8 cellular contexts compared by ENCODE assay signal in genomic region chr1:244451539-244451950, GRCh38. TPM values are rescaled to one million over a fixed set of nuclear protein-coding genes. Genes with fewer than 3 reads are reported as not detected.
DNase-seq lines count a peak whose midpoint lies in the region; ATAC-seq and TF ChIP-seq lines count a peak whose summit lies in the region.

TSS of gene ADSS2 (minus strand) at chr1:244451909. CDS start at chr1:244451817, 92 bp downstream.

- H3K9ac ChIP-seq in OCI-LY1 (ENCODE audit: low read length) (peak within 1 kb of the TSS; percentile 98), neuronal stem cell (ENCODE audit: low read depth, low read length, poor library complexity) (peak within 1 kb of the TSS; percentile 99)

- peak within 1 kb of the TSS; percentile 91 for H2AK5ac ChIP-seq in neuronal stem cell (ENCODE audit: low read depth, low read length)

- H3K79me2 ChIP-seq in OCI-LY1 (ENCODE audit: insufficient read depth, low read length): peaks cover 48% of the 10 kb centered on the region

- peak within 1 kb of the TSS; percentile 95 for H2BK15ac ChIP-seq in neuronal stem cell (ENCODE audit: low read length)

- no peaks in the 10 kb centered on the region for H3K9me2 ChIP-seq in OCI-LY1 (ENCODE audit: low read depth, low read length)

- TF ChIP-seq POLR2A in GM18526 (IDR thresholded peaks at IDR 0.05; ENCODE audit: extremely low read depth, insufficient read length): peak; percentile 94

- peaks cover 3% of the 10 kb centered on the region for H3K79me1 ChIP-seq in neuronal stem cell (ENCODE audit: low read depth, low read length)

- DNase-seq in neuronal stem cell (ENCODE audit: low spot score) (no peak), NCI-H774 (lab: John Stamatoyannopoulos, UW) (no peak), SIG-M5 treated with dmso at 0.1 percent for 504 hours (lab: John Stamatoyannopoulos, UW; ENCODE audit: unreplicated experiment) (no peak), activated gamma-delta T cell treated with Interleukin-2 at 50 U/mL for 16 hours (no peak)

- H3K14ac ChIP-seq in neuronal stem cell (ENCODE audit: low read length): peak within 1 kb of the TSS; percentile 90

- in situ Hi-C loops in endometrial microvascular endothelial cells (cut with HindIII; ENCODE audit: inconsistent ontology term, low pct_unique_long_range_greater_than_20kb, low sequenced_read_pairs): no loop called here

- peak within 1 kb of the TSS; percentile 77 for H3K27ac ChIP-seq in OCI-LY1 (ENCODE audit: low read depth, low read length, poor library complexity, severe bottlenecking)
- peak within 1 kb of the TSS; percentile 97 for H3K27ac ChIP-seq in neuronal stem cell (replicated peaks; ENCODE audit: low read length)

- peak within 1 kb of the TSS; percentile 85 for H2BK12ac ChIP-seq in neuronal stem cell (ENCODE audit: low read length)

- peak within 1 kb of the TSS; percentile 98 for H3K4me3 ChIP-seq in OCI-LY1 (ENCODE audit: low read depth, low read length, poor library complexity, severe bottlenecking)
- H3K4me3 ChIP-seq in neuronal stem cell (ENCODE audit: low read length in 2 of 2): peak within 1 kb of the TSS; percentile 96 to 98

- H4K91ac ChIP-seq in neuronal stem cell (ENCODE audit: low read depth, low read length, poor library complexity): no peak within 1 kb of the TSS

- peak within 1 kb of the TSS; percentile 85 for H2BK120ac ChIP-seq in neuronal stem cell (ENCODE audit: low read depth, low read length)

- H4K8ac ChIP-seq in neuronal stem cell (ENCODE audit: low read depth, low read length): no peak within 1 kb of the TSS

- WGBS in neuronal stem cell (ENCODE audit: extremely low coverage in 2 of 2, insufficient read length in 2 of 2, insufficient replicate concordance in 1 of 2), 2 donors: no CpG with 5 or more reads among the region's 45 CpGs

- H4K20me1 ChIP-seq in OCI-LY1 (ENCODE audit: insufficient read depth, low read length): no peaks in the 10 kb centered on the region

- no peaks in the 10 kb centered on the region for H3K9me3 ChIP-seq in OCI-LY1 (ENCODE audit: low read length)
- H3K9me3 ChIP-seq in neuronal stem cell (replicated peaks in 1 of 2; ENCODE audit: control insufficient read depth in 2 of 2, insufficient read depth in 1 of 2, low read depth in 1 of 2, low read length in 2 of 2): peaks cover 0 to 9% of the 10 kb centered on the region in 2 donors

- H3F3A ChIP-seq in OCI-LY1 (ENCODE audit: insufficient read depth, low read length): no peaks in the 10 kb centered on the region

- H3K4me1 ChIP-seq in OCI-LY1 (ENCODE audit: insufficient read depth, low read length, severe bottlenecking) (peaks cover 46% of the 10 kb centered on the region), neuronal stem cell (ENCODE audit: control insufficient read depth in 2 of 2, insufficient read depth in 1 of 2, low read depth in 1 of 2, low read length in 2 of 2) (peaks cover 8 to 12% of the 10 kb centered on the region in 2 donors)

- peak within 1 kb of the TSS; percentile 93 for H2BK5ac ChIP-seq in neuronal stem cell (ENCODE audit: low read length)

- H3K36me3 ChIP-seq in OCI-LY1 (ENCODE audit: insufficient read depth, low read length): peaks cover 36% of the 10 kb centered on the region
- peaks cover 0 to 6% of the 10 kb centered on the region in 2 donors for H3K36me3 ChIP-seq in neuronal stem cell (replicated peaks in 1 of 2; ENCODE audit: control insufficient read depth in 2 of 2, insufficient read depth in 2 of 2, low read length in 2 of 2)

- H3K4ac ChIP-seq in neuronal stem cell (ENCODE audit: low read length): peak within 1 kb of the TSS; percentile 80

- no peak for ATAC-seq in HG02798 (IDR thresholded peaks at IDR 0.05; ENCODE audit: poor library complexity, unreplicated experiment)

- peak within 1 kb of the TSS; percentile 99 for H3K18ac ChIP-seq in neuronal stem cell (ENCODE audit: low read length)

- peak within 1 kb of the TSS; percentile 98 for H3K23ac ChIP-seq in neuronal stem cell (ENCODE audit: low read depth, low read length, poor library complexity)

- H3K4me2 ChIP-seq in OCI-LY1 (ENCODE audit: low read length) (peak within 1 kb of the TSS; percentile 90), neuronal stem cell (ENCODE audit: insufficient read depth, low read length, poor library complexity, severe bottlenecking) (peak within 1 kb of the TSS; percentile 85)

- peak within 1 kb of the TSS; percentile 24; the same call in 1 of the 2 replicates for H2AFZ ChIP-seq in OCI-LY1 (ENCODE audit: low read length)
- H2AFZ ChIP-seq in neuronal stem cell (ENCODE audit: low read length): peak within 1 kb of the TSS; percentile 95

- H3K27me3 ChIP-seq in OCI-LY1 (ENCODE audit: insufficient read depth, low read length) (no peaks in the 10 kb centered on the region), neuronal stem cell (ENCODE audit: control insufficient read depth in 3 of 3, insufficient read depth in 3 of 3, low read depth in 1 of 3, low read length in 3 of 3) (no peaks in the 10 kb centered on the region)

- TF ChIP-seq CTCF in OCI-LY1 (IDR thresholded peaks at IDR 0.05; ENCODE audit: low read length): no peak

RNA-seq across cellular contexts. Expression of gene ADSS2, which starts in this region (rescaled TPM):
- 61.5 TPM for total RNA-seq in endometrial microvascular endothelial cells (ENCODE audit: inconsistent ontology term)
- 41.9 TPM for polyA plus RNA-seq in neuronal stem cell (2013, experiment 1 of 2)
- polyA plus RNA-seq in neuronal stem cell (2013, experiment 2 of 2): 42.3 TPM
